30 cellular contexts compared by ENCODE assay signal in genomic region chr9:805151-805550, GRCh38. TPM values are rescaled to one million over a fixed set of nuclear protein-coding genes. Genes with fewer than 3 reads are reported as not detected.
"Had no signal": no experiment of that assay in that cellular context is flagged by ENCODE, and none has a peak within 500 bp of the region (broad histone marks: within the 10 kb centered on the region; RNA-seq: fewer than 3 reads in every experiment).

No MANE protein-coding gene starts in this region.

- ATAC-seq: activated CD8-positive, alpha-beta T cell treated with anti-CD3 and anti-CD28 coated beads, Interleukin-2, amount 10 ng/mL, durations not matched to agents 7 days and 5 days; activated naive CD4-positive, alpha-beta T cell treated with anti-CD3 and anti-CD28 coated beads, Interleukin-2, amount 50 U/mL, for 72 hours; activated naive CD8-positive, alpha-beta T cell treated with anti-CD3 and anti-CD28 coated beads, Interleukin-2, amount 50 U/mL, for 24 hours had no signal

- DNase-seq: activated CD4-positive, alpha-beta T cell treated with anti-CD3 and anti-CD28 coated beads for 48 hours; activated CD4-positive, alpha-beta T cell treated with anti-CD3 and anti-CD28 coated beads, Interleukin-2, amount 50 U/mL, for 4 hours; activated CD4-positive, CD25-positive, alpha-beta regulatory T cell treated with anti-CD3 and anti-CD28 coated beads, Interleukin-2, amount 50 U/mL, for 72 hours; activated CD8-positive, alpha-beta memory T cell treated with anti-CD3 and anti-CD28 coated beads, Interleukin-2, amount 50 U/mL, for 48 hours; activated CD8-positive, alpha-beta T cell treated with anti-CD3 and anti-CD28 coated beads, Interleukin-2, amount 10 ng/mL, durations not matched to agents 7 days and 5 days; activated effector memory CD4-positive, alpha-beta T cell treated with Interleukin-2 at 50 U/mL for 16 hours; activated naive CD4-positive, alpha-beta T cell treated with Interleukin-2 at 50 U/mL for 16 hours; activated naive CD8-positive, alpha-beta T cell treated with anti-CD3 and anti-CD28 coated beads, Interleukin-2, amount 50 U/mL, for 24 hours; activated T-cell treated with anti-CD3 and anti-CD28 coated beads, Interleukin-2, amount 50 U/mL, for 1 hour; amniotic stem cell; brain microvascular endothelial cell; cerebellar nuclear complex; Karpas-422; NCI-H1105 treated with DMSO at 0.1 percent for 48 hours; NCI-H1436 treated with DMSO at 0.1 percent for 48 hours; NCI-H187; NCI-H2081; NCI-H510A treated with DMSO at 0.1 percent for 48 hours; NCI-H69; NK-92 treated with Interleukin-12 subunit alpha and Interleukin-12 subunit beta, amount 100 ng/mL, for 24 hours; Peyer's patch; Right ventricle myocardium superior; SJCRH30; SK-N-SH; SW 1271 had no signal

RNA-seq across cellular contexts. Expression of gene DMRT1, which starts 36.3 kb away (rescaled TPM):
- total RNA-seq: activated CD8-positive, alpha-beta T cell treated with anti-CD3 and anti-CD28 coated beads, Interleukin-2, amount 10 ng/mL, durations not matched to agents 7 days and 5 days; activated naive CD4-positive, alpha-beta T cell treated with anti-CD3 and anti-CD28 coated beads, Interleukin-2, amount 50 U/mL, for 72 hours; activated T-helper 1 cell treated with anti-CD3 and anti-CD28 coated beads, Interleukin-12 subunit alpha, Interleukin-12 subunit beta, Interleukin-2, Interleukin-4 antibody, amounts not matched to agents 30 ng/mL and 10 ng/mL and 1 ng/mL, durations not matched to agents 14 hours and 24 hours and 36 hours; ascending aorta; cardiac septum; Peyer's patch; Right ventricle myocardium superior; SJCRH30; T-helper 1 cell treated with Interleukin-12 subunit alpha and Interleukin-12 subunit beta and Interleukin-4 antibody, amounts not matched to agents 30 ng/mL and 1 ng/mL, for 36 hours had no signal
